8 cellular contexts compared by ENCODE assay signal in genomic region chr5:103224118-103224893, GRCh38. TPM values are rescaled to one million over a fixed set of nuclear protein-coding genes. Genes with fewer than 3 reads are reported as not detected.
DNase-seq lines count a peak whose midpoint lies in the region; ATAC-seq and TF ChIP-seq lines count a peak whose summit lies in the region.

No MANE protein-coding gene starts in this region.

- ATAC-seq in GM19025 (IDR thresholded peaks at IDR 0.05; ENCODE audit: low read depth, unreplicated experiment) (peak; percentile 94), HG03108 (IDR thresholded peaks at IDR 0.05; ENCODE audit: unreplicated experiment) (peak; percentile 89)

- peak overlapping the region; percentile 83 for H2AFZ ChIP-seq in fibroblast of lung (ENCODE audit: low read length)
- peak overlapping the region; percentile 69 for H2AFZ ChIP-seq in neuronal stem cell (ENCODE audit: low read length)

- no peak overlapping the region for H2BK12ac ChIP-seq in neuronal stem cell (ENCODE audit: low read length)

- no peak overlapping the region for H3K4ac ChIP-seq in neuronal stem cell (ENCODE audit: low read length)

- H3K9ac ChIP-seq in fibroblast of lung (ENCODE audit: insufficient read depth, low read length) (no peak overlapping the region), neuronal stem cell (ENCODE audit: low read depth, low read length, poor library complexity) (no peak overlapping the region)

- WGBS in neuronal stem cell (ENCODE audit: extremely low coverage in 2 of 2, insufficient read length in 2 of 2, insufficient replicate concordance in 1 of 2), 2 donors, result no CpG with 5 or more reads among the region's 11 CpGs

- H4K91ac ChIP-seq in neuronal stem cell (ENCODE audit: low read depth, low read length, poor library complexity), result no peak overlapping the region

- H3K9me3 ChIP-seq in fibroblast of lung (ENCODE audit: control insufficient read depth, insufficient read depth, low read depth, low read length), result no peaks in the 10 kb centered on the region
- H3K9me3 ChIP-seq in neuronal stem cell (replicated peaks in 1 of 2; ENCODE audit: control insufficient read depth in 2 of 2, insufficient read depth in 1 of 2, low read depth in 1 of 2, low read length in 2 of 2), result no peaks in the 10 kb centered on the region

- no peaks in the 10 kb centered on the region for H3K36me3 ChIP-seq in fibroblast of lung (ENCODE audit: control insufficient read depth, insufficient read depth, low read length)
- H3K36me3 ChIP-seq in neuronal stem cell (replicated peaks in 1 of 2; ENCODE audit: control insufficient read depth in 2 of 2, insufficient read depth in 2 of 2, low read length in 2 of 2), result no peaks in the 10 kb centered on the region

- H3K14ac ChIP-seq in neuronal stem cell (ENCODE audit: low read length), result no peak overlapping the region

- no peaks in the 10 kb centered on the region for H3K79me1 ChIP-seq in neuronal stem cell (ENCODE audit: low read depth, low read length)

- H3K4me1 ChIP-seq in fibroblast of lung (ENCODE audit: control insufficient read depth, extremely low read depth, insufficient read depth, low read length) (no peaks in the 10 kb centered on the region), neuronal stem cell (ENCODE audit: control insufficient read depth in 2 of 2, insufficient read depth in 1 of 2, low read depth in 1 of 2, low read length in 2 of 2) (peaks cover 0 to 2% of the 10 kb centered on the region in 2 donors)

- peak; percentile 60 to 83 for TF ChIP-seq CTCF in fibroblast of lung (conservative IDR thresholded peaks at IDR 0.05 in 1 of 2, IDR thresholded peaks at IDR 0.05 in 1 of 2; ENCODE audit: low read depth in 1 of 2, low read length in 2 of 2)

- H3K27ac ChIP-seq in fibroblast of lung (ENCODE audit: insufficient read depth, low read length) (no peak overlapping the region), neuronal stem cell (replicated peaks; ENCODE audit: low read length) (no peak overlapping the region)

- DNase-seq in COLO668 (lab: John Stamatoyannopoulos, UW; ENCODE audit: unreplicated experiment) (peak; percentile 17), NCI-H2227 (lab: John Stamatoyannopoulos, UW; ENCODE audit: unreplicated experiment) (peak; percentile 70), fibroblast of lung (ENCODE audit: low read depth in 2 of 2) (peak; percentile 69 to 78), neuronal stem cell (ENCODE audit: low spot score) (peak; percentile 41), epidermal melanocyte (ENCODE audit: insufficient read length, low spot score) (no peak)
- peak; percentile 17 to 37 for DNase-seq in activated CD4-positive, alpha-beta T cell treated with anti-CD3 and anti-CD28 coated beads, Interleukin-2, amount 50 U/mL, for 48 hours

- H2AK5ac ChIP-seq in neuronal stem cell (ENCODE audit: low read depth, low read length), result peak overlapping the region; percentile 73

- no peaks in the 10 kb centered on the region for H3K79me2 ChIP-seq in fibroblast of lung (ENCODE audit: control insufficient read depth, insufficient read depth, low read length)

- no peak overlapping the region for H2BK120ac ChIP-seq in neuronal stem cell (ENCODE audit: low read depth, low read length)

- H2BK5ac ChIP-seq in neuronal stem cell (ENCODE audit: low read length), result no peak overlapping the region

- H4K8ac ChIP-seq in neuronal stem cell (ENCODE audit: low read depth, low read length), result no peak overlapping the region

- H3K27me3 ChIP-seq in fibroblast of lung (ENCODE audit: control insufficient read depth, insufficient read depth, low read length), result no peaks in the 10 kb centered on the region
- no peaks in the 10 kb centered on the region for H3K27me3 ChIP-seq in neuronal stem cell (ENCODE audit: control insufficient read depth in 3 of 3, insufficient read depth in 3 of 3, low read depth in 1 of 3, low read length in 3 of 3)

- H4K20me1 ChIP-seq in fibroblast of lung (ENCODE audit: control insufficient read depth, extremely low read depth, insufficient read depth, low read length), result no peaks in the 10 kb centered on the region

- H3K18ac ChIP-seq in neuronal stem cell (ENCODE audit: low read length), result peak overlapping the region; percentile 67

- peak overlapping the region; percentile 35 for H2BK15ac ChIP-seq in neuronal stem cell (ENCODE audit: low read length)

- H3K4me2 ChIP-seq in fibroblast of lung (ENCODE audit: extremely low read depth, insufficient read depth, low read length), result peak overlapping the region; percentile 65
- H3K4me2 ChIP-seq in neuronal stem cell (ENCODE audit: insufficient read depth, low read length, poor library complexity, severe bottlenecking), result no peak overlapping the region

- H3K23ac ChIP-seq in neuronal stem cell (ENCODE audit: low read depth, low read length, poor library complexity), result peak overlapping the region; percentile 86

- H3K4me3 ChIP-seq in fibroblast of lung (replicated peaks in 1 of 4; ENCODE audit: control extremely low read depth in 1 of 4, insufficient read depth in 1 of 4, low read depth in 3 of 4, low read length in 4 of 4) (no peak overlapping the region), neuronal stem cell (ENCODE audit: low read length in 2 of 2) (no peak overlapping the region)

RNA-seq across cellular contexts. Expression of gene MACIR, which starts 34.3 kb away (rescaled TPM):
- 3.5 and 3.9 TPM in 2 replicates for total RNA-seq in fibroblast of lung
- polyA plus RNA-seq in fibroblast of lung, result 5.5 and 7.3 TPM in 2 replicates
- polyA plus RNA-seq in fibroblast of lung (2012), result 5.9 and 7.1 TPM in 2 replicates
- polyA minus RNA-seq in fibroblast of lung (ENCODE audit: low replicate concordance), result 3.4 and 5.5 TPM in 2 replicates
- polyA plus RNA-seq in neuronal stem cell (2013, experiment 1 of 2), result 14.8 TPM
- 14.6 TPM for polyA plus RNA-seq in neuronal stem cell (2013, experiment 2 of 2)
